ENCODE assay signal across 23 cellular contexts in genomic region chr1:222642468-222642867, GRCh38. TPM values are rescaled to one million over a fixed set of nuclear protein-coding genes. Genes with fewer than 3 reads are reported as not detected.
DNase-seq lines count a peak whose midpoint lies in the region; ATAC-seq, FAIRE-seq and TF ChIP-seq lines count a peak whose summit lies in the region.
"Had no signal": no experiment of that assay in that cellular context is flagged by ENCODE, and none has a peak within 500 bp of the region (broad histone marks: within the 10 kb centered on the region; RNA-seq: fewer than 3 reads in every experiment).

No MANE protein-coding gene starts in this region.

- no peak overlapping the region for H3K4me3 ChIP-seq in MM.1S (ENCODE audit: low read length)
- H3K4me3 ChIP-seq: prostate gland, skin epidermis had no signal

- H3K27ac Mint-ChIP-seq in activated naive CD4-positive, alpha-beta T cell treated with anti-CD3 and anti-CD28 coated beads for 36 hours = no peak overlapping the region
- peak overlapping the region in 1 of 2 donors; percentile 98 for H3K27ac Mint-ChIP-seq in activated naive CD4-positive, alpha-beta T cell treated with anti-CD3 and anti-CD28 coated beads, Interleukin-2, amount 50 U/mL, for 72 hours
- H3K27ac Mint-ChIP-seq in HFFc6 (peak overlapping the region; percentile 46; the same call in 1 of the 2 replicates), osteocyte (ENCODE audit: unreplicated experiment) (peak overlapping the region; percentile 2)
- H3K27ac Mint-ChIP-seq in activated naive CD8-positive, alpha-beta T cell treated with anti-CD3 and anti-CD28 coated beads, Interleukin-2, amount 10 ng/mL, durations not matched to agents 7 days and 5 days = no peak overlapping the region

- H3K9me3 ChIP-seq in MM.1S (replicated peaks; ENCODE audit: insufficient read depth, low read length) = no peaks in the 10 kb centered on the region
- H3K9me3 ChIP-seq: Caco-2, prostate gland had no signal

- H3K27me3 Mint-ChIP-seq in activated naive CD4-positive, alpha-beta T cell treated with anti-CD3 and anti-CD28 coated beads for 36 hours (ENCODE audit: low read depth) = no peaks in the 10 kb centered on the region
- H3K27me3 Mint-ChIP-seq in HFFc6 (ENCODE audit: insufficient read depth) (no peaks in the 10 kb centered on the region), osteocyte (ENCODE audit: unreplicated experiment) (no peaks in the 10 kb centered on the region)
- no peaks in the 10 kb centered on the region for H3K27me3 Mint-ChIP-seq in activated naive CD8-positive, alpha-beta T cell treated with anti-CD3 and anti-CD28 coated beads, Interleukin-2, amount 10 ng/mL, durations not matched to agents 7 days and 5 days
- H3K27me3 Mint-ChIP-seq: effector memory CD8-positive, alpha-beta T cell had no signal

- H3K79me2 ChIP-seq in MM.1S (ENCODE audit: low read length) = peaks cover 19% of the 10 kb centered on the region

- H3K4me1 Mint-ChIP-seq in activated naive CD4-positive, alpha-beta T cell treated with anti-CD3 and anti-CD28 coated beads for 36 hours (ENCODE audit: low read depth) = peaks cover 31% of the 10 kb centered on the region
- peaks cover 41% of the 10 kb centered on the region for H3K4me1 Mint-ChIP-seq in HFFc6 (ENCODE audit: low read depth)
- peaks cover 11% of the 10 kb centered on the region for H3K4me1 Mint-ChIP-seq in activated naive CD8-positive, alpha-beta T cell treated with anti-CD3 and anti-CD28 coated beads, Interleukin-2, amount 10 ng/mL, durations not matched to agents 7 days and 5 days
- peaks cover 26% of the 10 kb centered on the region for H3K4me1 Mint-ChIP-seq in osteocyte (ENCODE audit: unreplicated experiment)

- intact Hi-C loops in activated naive CD4-positive, alpha-beta T cell treated with anti-CD3 and anti-CD28 coated beads for 36 hours (cut with micrococcal nuclease) = no loop called here

- no peak for TF ChIP-seq POLR2A in H54 (IDR thresholded peaks at IDR 0.05; ENCODE audit: low read depth, low read length)

- H3K4me2 ChIP-seq in MM.1S (ENCODE audit: low read depth, low read length) = no peak overlapping the region

- no peak for DNase-seq in activated naive CD4-positive, alpha-beta T cell treated with anti-CD3 and anti-CD28 coated beads for 36 hours
- DNase-seq in activated naive CD4-positive, alpha-beta T cell treated with anti-CD3 and anti-CD28 coated beads, Interleukin-2, amount 50 U/mL, for 72 hours (ENCODE audit: low spot score in 2 of 2) = no peak
- DNase-seq in HFFc6 (no peak), osteocyte (ENCODE audit: extremely low spot score, unreplicated experiment) (no peak), MM.1S (no peak), H54 (ENCODE audit: insufficient read length, low spot score) (no peak), NCI-H1092 (lab: John Stamatoyannopoulos, UW) (no peak)
- DNase-seq in activated naive CD8-positive, alpha-beta T cell treated with anti-CD3 and anti-CD28 coated beads, Interleukin-2, amount 10 ng/mL, durations not matched to agents 7 days and 5 days = no peak
- DNase-seq: activated CD4-positive, CD25-positive, alpha-beta regulatory T cell treated with anti-CD3 and anti-CD28 coated beads, Interleukin-2, amount 50 U/mL, for 72 hours; aorta; Caco-2; effector memory CD8-positive, alpha-beta T cell; EL; HCEC 1CT; head of caudate nucleus; NCI-H1417; NCI-H524 treated with DMSO at 0.1 percent for 48 hours; SHP77 treated with DMSO at 0.1 percent for 48 hours; stimulated activated CD4-positive, alpha-beta T cell treated with anti-CD3 and anti-CD28 coated beads, Interleukin-2, amount 100 ng/mL, for 48 hours had no signal

- POLR2A ChIA-PET in activated naive CD8-positive, alpha-beta T cell treated with anti-CD3 and anti-CD28 coated beads, Interleukin-2, amount 10 ng/mL, durations not matched to agents 7 days and 5 days (lab: Charles Lee) = interaction anchor here (0.7 to 0.8 kb wide), 2 partner anchors 22 to 71 kb away, joined by 3 to 4 read pairs; partner anchors contain the start of genes AIDA and BROX

- H2AFZ ChIP-seq in MM.1S (ENCODE audit: low read length) = no peak overlapping the region

- no peaks in the 10 kb centered on the region for H3K9me3 Mint-ChIP-seq in activated naive CD4-positive, alpha-beta T cell treated with anti-CD3 and anti-CD28 coated beads for 36 hours
- H3K9me3 Mint-ChIP-seq in activated naive CD4-positive, alpha-beta T cell treated with anti-CD3 and anti-CD28 coated beads, Interleukin-2, amount 50 U/mL, for 72 hours = no peaks in the 10 kb centered on the region
- H3K9me3 Mint-ChIP-seq in HFFc6 (no peaks in the 10 kb centered on the region), osteocyte (ENCODE audit: unreplicated experiment) (no peaks in the 10 kb centered on the region)
- H3K9me3 Mint-ChIP-seq in activated naive CD8-positive, alpha-beta T cell treated with anti-CD3 and anti-CD28 coated beads, Interleukin-2, amount 10 ng/mL, durations not matched to agents 7 days and 5 days = no peaks in the 10 kb centered on the region

- no peaks in the 10 kb centered on the region for H3K27me3 ChIP-seq in MM.1S (replicated peaks; ENCODE audit: insufficient read depth, low read length)

- TF ChIP-seq CTCF in HFFc6 (IDR thresholded peaks at IDR 0.05) (no peak), osteocyte (IDR thresholded peaks at IDR 0.05) (no peak), MM.1S (IDR thresholded peaks at IDR 0.05; ENCODE audit: low read length) (no peak)

- H3K9me2 ChIP-seq in MM.1S (replicated peaks; ENCODE audit: insufficient read depth, low read length) = no peaks in the 10 kb centered on the region

- H3K36me3 Mint-ChIP-seq in activated naive CD4-positive, alpha-beta T cell treated with anti-CD3 and anti-CD28 coated beads for 36 hours (ENCODE audit: low read depth) = peaks cover 15% of the 10 kb centered on the region
- peaks cover 16 to 20% of the 10 kb centered on the region in 2 donors for H3K36me3 Mint-ChIP-seq in activated naive CD4-positive, alpha-beta T cell treated with anti-CD3 and anti-CD28 coated beads, Interleukin-2, amount 50 U/mL, for 72 hours
- H3K36me3 Mint-ChIP-seq in HFFc6 (ENCODE audit: low read depth) (peaks cover 15% of the 10 kb centered on the region), osteocyte (ENCODE audit: unreplicated experiment) (peaks cover 33% of the 10 kb centered on the region)
- peaks cover 16% of the 10 kb centered on the region for H3K36me3 Mint-ChIP-seq in activated naive CD8-positive, alpha-beta T cell treated with anti-CD3 and anti-CD28 coated beads, Interleukin-2, amount 10 ng/mL, durations not matched to agents 7 days and 5 days

- peak overlapping the region; percentile 26 for H3K4me3 Mint-ChIP-seq in activated naive CD4-positive, alpha-beta T cell treated with anti-CD3 and anti-CD28 coated beads for 36 hours
- peak overlapping the region; percentile 14; the same call in 1 of the 2 replicates for H3K4me3 Mint-ChIP-seq in HFFc6
- H3K4me3 Mint-ChIP-seq in activated naive CD8-positive, alpha-beta T cell treated with anti-CD3 and anti-CD28 coated beads, Interleukin-2, amount 10 ng/mL, durations not matched to agents 7 days and 5 days = peak overlapping the region; percentile 49
- H3K4me3 Mint-ChIP-seq in osteocyte (ENCODE audit: unreplicated experiment) = peak overlapping the region; percentile 9

- no peaks in the 10 kb centered on the region for H3F3A ChIP-seq in MM.1S (ENCODE audit: insufficient read depth, low read length)

- CTCF ChIA-PET in activated naive CD4-positive, alpha-beta T cell treated with anti-CD3 and anti-CD28 coated beads for 36 hours (lab: Charles Lee) = interaction anchor here (0.6 kb wide), 1 partner anchor 177 kb away, joined by 3 read pairs; no protein-coding TSS in a partner anchor

- no peaks in the 10 kb centered on the region for H4K20me1 ChIP-seq in MM.1S (ENCODE audit: insufficient read depth, low read length)

- H3K9ac ChIP-seq in MM.1S (ENCODE audit: low read length) = no peak overlapping the region
- H3K9ac ChIP-seq: KMS-11 had no signal

- H3K4me1 ChIP-seq in MM.1S (ENCODE audit: low read length) = peaks cover 10% of the 10 kb centered on the region; the same call in 1 of the 2 replicates

- no peak for ATAC-seq in activated naive CD4-positive, alpha-beta T cell treated with anti-CD3 and anti-CD28 coated beads, Interleukin-2, amount 50 U/mL, for 72 hours
- no peak for ATAC-seq in activated naive CD8-positive, alpha-beta T cell treated with anti-CD3 and anti-CD28 coated beads, Interleukin-2, amount 10 ng/mL, durations not matched to agents 7 days and 5 days (ENCODE audit: low read depth)
- ATAC-seq: effector memory CD8-positive, alpha-beta T cell had no signal

- no peaks in the 10 kb centered on the region for H3K36me3 ChIP-seq in MM.1S (replicated peaks; ENCODE audit: insufficient read depth, low read length)
- H3K36me3 ChIP-seq: prostate gland had no signal

- no peak for FAIRE-seq in H54 (lab: Jason Lieb, UNC)
- FAIRE-seq: urothelium cell line had no signal

- no peak overlapping the region for H3K27ac ChIP-seq in MM.1S (ENCODE audit: low read length)
- H3K27ac ChIP-seq: KMS-11, prostate gland had no signal

RNA-seq across cellular contexts. Expression of gene MIA3, which starts 24.6 kb away (rescaled TPM):
- total RNA-seq in activated naive CD4-positive, alpha-beta T cell treated with anti-CD3 and anti-CD28 coated beads for 36 hours = 10 to 100 TPM; 55.1 to 62.1 TPM
- total RNA-seq in activated naive CD4-positive, alpha-beta T cell treated with anti-CD3 and anti-CD28 coated beads, Interleukin-2, amount 50 U/mL, for 72 hours = 10 to 100 TPM; 40.7 to 55.1 TPM
- total RNA-seq in HFFc6 (2021; fragmentation: NEBNext Ultra II Directional; extraction: Animal tissue kit (Norgen Biotek cat#: 25700)) = 10 to 100 TPM; 55.6 to 68.3 (median 62.1) TPM
- total RNA-seq in activated naive CD8-positive, alpha-beta T cell treated with anti-CD3 and anti-CD28 coated beads, Interleukin-2, amount 10 ng/mL, durations not matched to agents 7 days and 5 days = 10 to 100 TPM; 80.7 to 82.3 TPM
- total RNA-seq in osteocyte = 82.2 and 83.6 TPM in 2 replicates

RNA-seq across cellular contexts. Expression of gene TAF1A, which starts 52.7 kb away (rescaled TPM):
- total RNA-seq in activated naive CD4-positive, alpha-beta T cell treated with anti-CD3 and anti-CD28 coated beads for 36 hours = 10 to 100 TPM; 19.5 to 20.5 TPM
- total RNA-seq in activated naive CD4-positive, alpha-beta T cell treated with anti-CD3 and anti-CD28 coated beads, Interleukin-2, amount 50 U/mL, for 72 hours = 10 to 100 TPM; 14.7 to 21.8 TPM
- total RNA-seq in HFFc6 (2021; fragmentation: NEBNext Ultra II Directional; extraction: Animal tissue kit (Norgen Biotek cat#: 25700)) = 1 to 10 TPM; 5.3 to 7.1 (median 5.9) TPM
- 10 to 100 TPM; 12.1 to 14.4 TPM for total RNA-seq in activated naive CD8-positive, alpha-beta T cell treated with anti-CD3 and anti-CD28 coated beads, Interleukin-2, amount 10 ng/mL, durations not matched to agents 7 days and 5 days
- total RNA-seq in osteocyte = 6.1 and 6.3 TPM in 2 replicates

Comparison
In these comparisons a context has a peak if more than half of its experiments do, and no peak if none do; other contexts are left out.
1. H3K27ac Mint-ChIP-seq: peak in HFFc6 (single experiment) and osteocyte (single experiment); none in activated naive CD4-positive, alpha-beta T cell treated with anti-CD3 and anti-CD28 coated beads for 36 hours (single experiment) and activated naive CD8-positive, alpha-beta T cell treated with anti-CD3 and anti-CD28 coated beads, Interleukin-2, amount 10 ng/mL, durations not matched to agents 7 days and 5 days (single experiment).
2. Peak in every context shown above with its lines, with median percentiles within 50 percentile points of each other: H3K4me3 Mint-ChIP-seq.